In genomic region chr18:4374564-4374963, GRCh38 we compare ENCODE assay signal across 2 cellular contexts.
TF ChIP-seq lines count a peak whose summit lies in the region.

No MANE protein-coding gene starts in this region.

TF ChIP-seq in GM12878, 131 proteins besides CTCF, POLR2A, EP300 and RAD21:
- TF ChIP-seq RAD51 (IDR thresholded peaks at IDR 0.05), result peak; percentile 77
- no peak for TF ChIP-seq MAX (IDR thresholded peaks at IDR 0.05; ENCODE audit: low read depth, low read length)

TF ChIP-seq in K562, 482 proteins besides CTCF, POLR2A, EP300 and RAD21:
- no peak for TF ChIP-seq PREB (CRISPR knock-in tag; IDR thresholded peaks at IDR 0.05)
- TF ChIP-seq TFE3 (CRISPR knock-in tag; IDR thresholded peaks at IDR 0.05), result peak; percentile 64
TF ChIP-seq in K562: peak in this region for 1.
